Comparison of ENCODE assay signal across 17 cellular contexts in the genomic region with DNA sequence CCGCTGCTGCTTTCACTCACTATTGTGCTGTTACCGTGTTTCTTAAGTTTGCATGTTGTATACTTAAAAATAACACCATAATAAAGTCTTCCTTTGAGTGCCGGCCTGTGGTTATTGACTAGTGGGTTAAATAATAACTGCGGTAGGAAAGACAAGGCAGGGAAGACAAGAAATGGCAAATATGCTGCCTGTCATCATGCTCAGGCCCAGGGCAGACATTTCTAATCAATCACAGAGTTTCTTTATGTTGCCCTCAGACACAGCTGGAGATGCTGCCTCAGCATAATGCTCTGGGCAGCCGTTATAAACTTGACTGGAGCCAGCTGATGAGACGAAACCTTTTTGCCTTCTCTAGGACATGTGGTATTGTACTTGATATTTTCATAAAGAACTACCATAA.
DNase-seq lines count a peak whose midpoint lies in the region; ATAC-seq and TF ChIP-seq lines count a peak whose summit lies in the region.
"Had no signal": no experiment of that assay in that cellular context is flagged by ENCODE, and none has a peak within 500 bp of the region (broad histone marks: within the 10 kb centered on the region; RNA-seq: fewer than 3 reads in every experiment).

No MANE protein-coding gene starts in this region.

- H3K27ac Mint-ChIP-seq in Calu3 (ENCODE audit: unreplicated experiment): no peak overlapping the region
- no peak overlapping the region for H3K27ac Mint-ChIP-seq in activated T-helper 1 cell treated with anti-CD3 and anti-CD28 coated beads, Interleukin-12 subunit alpha, Interleukin-12 subunit beta, Interleukin-2, Interleukin-4 antibody, amounts not matched to agents 30 ng/mL and 10 ng/mL and 1 ng/mL, durations not matched to agents 14 hours and 24 hours and 36 hours

- H3K36me3 Mint-ChIP-seq in Calu3 (ENCODE audit: insufficient read depth, unreplicated experiment): no peaks in the 10 kb centered on the region
- peaks cover 6% of the 10 kb centered on the region for H3K36me3 Mint-ChIP-seq in activated T-helper 1 cell treated with anti-CD3 and anti-CD28 coated beads, Interleukin-12 subunit alpha, Interleukin-12 subunit beta, Interleukin-2, Interleukin-4 antibody, amounts not matched to agents 30 ng/mL and 10 ng/mL and 1 ng/mL, durations not matched to agents 14 hours and 24 hours and 36 hours (ENCODE audit: low read depth)

- BruUV-seq in Calu3 (replicated peaks; lab: Mats Ljungman, UMichigan): no TSS peak

- no peaks in the 10 kb centered on the region for H3K9me3 Mint-ChIP-seq in Calu3 (ENCODE audit: low read depth, unreplicated experiment)
- no peaks in the 10 kb centered on the region for H3K9me3 Mint-ChIP-seq in activated T-helper 1 cell treated with anti-CD3 and anti-CD28 coated beads, Interleukin-12 subunit alpha, Interleukin-12 subunit beta, Interleukin-2, Interleukin-4 antibody, amounts not matched to agents 30 ng/mL and 10 ng/mL and 1 ng/mL, durations not matched to agents 14 hours and 24 hours and 36 hours

- no peak overlapping the region for H3K4me3 Mint-ChIP-seq in Calu3 (ENCODE audit: low read depth, unreplicated experiment)
- no peak overlapping the region for H3K4me3 Mint-ChIP-seq in activated T-helper 1 cell treated with anti-CD3 and anti-CD28 coated beads, Interleukin-12 subunit alpha, Interleukin-12 subunit beta, Interleukin-2, Interleukin-4 antibody, amounts not matched to agents 30 ng/mL and 10 ng/mL and 1 ng/mL, durations not matched to agents 14 hours and 24 hours and 36 hours

- CTCF ChIA-PET in Calu3 (lab: Charles Lee): no interaction called here

- peaks cover 8% of the 10 kb centered on the region for H3K4me1 Mint-ChIP-seq in Calu3 (ENCODE audit: low read depth, unreplicated experiment)
- peaks cover 4% of the 10 kb centered on the region for H3K4me1 Mint-ChIP-seq in activated T-helper 1 cell treated with anti-CD3 and anti-CD28 coated beads, Interleukin-12 subunit alpha, Interleukin-12 subunit beta, Interleukin-2, Interleukin-4 antibody, amounts not matched to agents 30 ng/mL and 10 ng/mL and 1 ng/mL, durations not matched to agents 14 hours and 24 hours and 36 hours (ENCODE audit: low read depth)

- H3K27me3 Mint-ChIP-seq in Calu3 (ENCODE audit: unreplicated experiment): no peaks in the 10 kb centered on the region
- H3K27me3 Mint-ChIP-seq in activated T-helper 1 cell treated with anti-CD3 and anti-CD28 coated beads, Interleukin-12 subunit alpha, Interleukin-12 subunit beta, Interleukin-2, Interleukin-4 antibody, amounts not matched to agents 30 ng/mL and 10 ng/mL and 1 ng/mL, durations not matched to agents 14 hours and 24 hours and 36 hours (ENCODE audit: insufficient read depth): no peaks in the 10 kb centered on the region

- ATAC-seq in left lobe of liver (peak; percentile 10), GM21381 (IDR thresholded peaks at IDR 0.05; ENCODE audit: unreplicated experiment) (no peak)
- ATAC-seq: Panc1, Right ventricle myocardium inferior had no signal

- no peak for TF ChIP-seq CTCF in Calu3 (IDR thresholded peaks at IDR 0.05; ENCODE audit: unreplicated experiment)

- in situ Hi-C loops in SK-MEL-5 (cut with HindIII; ENCODE audit: low pct_unique_long_range_greater_than_20kb, low sequenced_read_pairs): no loop called here

- intact Hi-C loops in Calu3 (cut with micrococcal nuclease; ENCODE audit: unreplicated experiment): no loop called here
- intact Hi-C loops in activated T-helper 1 cell treated with anti-CD3 and anti-CD28 coated beads, Interleukin-12 subunit alpha, Interleukin-12 subunit beta, Interleukin-2, Interleukin-4 antibody, amounts not matched to agents 30 ng/mL and 10 ng/mL and 1 ng/mL, durations not matched to agents 14 hours and 24 hours and 36 hours (cut with micrococcal nuclease): no loop called here

- peak; percentile 10 for DNase-seq in Calu3
- DNase-seq in SK-MEL-5 (ENCODE audit: low read depth, low spot score): peak; percentile 26
- DNase-seq in left lobe of liver (ENCODE audit: low spot score): no peak
- DNase-seq in renal cortical epithelial cell (ENCODE audit: low read depth): peak; percentile 57
- no peak for DNase-seq in Ammon's horn (ENCODE audit: low spot score)
- DNase-seq in activated T-helper 1 cell treated with anti-CD3 and anti-CD28 coated beads, Interleukin-12 subunit alpha, Interleukin-12 subunit beta, Interleukin-2, Interleukin-4 antibody, amounts not matched to agents 30 ng/mL and 10 ng/mL and 1 ng/mL, durations not matched to agents 14 hours and 24 hours and 36 hours (ENCODE audit: low spot score): no peak
- DNase-seq: DMS153, HCEC 1CT, Karpas-422, MG63, NCI-H1092 treated with DMSO at 0.1 percent for 48 hours, NCI-H2081 treated with DMSO at 0.1 percent for 48 hours, NCI-H510A, NCI-H82 had no signal

Comparison
In these comparisons a context has a peak if more than half of its experiments do, and no peak if none do; other contexts are left out.
1. DNase-seq: peak in Calu3 (single experiment), SK-MEL-5 (single experiment) and renal cortical epithelial cell (single experiment); none in left lobe of liver (single experiment), Ammon's horn (single experiment) and activated T-helper 1 cell treated with anti-CD3 and anti-CD28 coated beads, Interleukin-12 subunit alpha, Interleukin-12 subunit beta, Interleukin-2, Interleukin-4 antibody, amounts not matched to agents 30 ng/mL and 10 ng/mL and 1 ng/mL, durations not matched to agents 14 hours and 24 hours and 36 hours (single experiment).